Comparison of ENCODE assay signal across 8 cellular contexts in genomic region chr1:205121660-205122488, GRCh38. TPM values are rescaled to one million over a fixed set of nuclear protein-coding genes. Genes with fewer than 3 reads are reported as not detected.
DNase-seq lines count a peak whose midpoint lies in the region; ATAC-seq and TF ChIP-seq lines count a peak whose summit lies in the region.

TSS of gene RBBP5 (minus strand) at chr1:205121978. CDS start at chr1:205121873, 105 bp downstream.

- peak; percentile 98 for DNase-seq in Karpas-422
- peak; percentile 97 for DNase-seq in RKO (ENCODE audit: low spot score)
- DNase-seq in activated T-helper 1 cell treated with anti-CD3 and anti-CD28 coated beads, Interleukin-12 subunit alpha, Interleukin-12 subunit beta, Interleukin-2, Interleukin-4 antibody, amounts not matched to agents 30 ng/mL and 10 ng/mL and 1 ng/mL, durations not matched to agents 14 hours and 24 hours and 36 hours (ENCODE audit: low spot score), result peak; percentile 92
- peak; percentile 99 for DNase-seq in fibroblast of gingiva (ENCODE audit: low read depth)
- DNase-seq in naive thymus-derived CD4-positive, alpha-beta T cell, result peak; percentile 87 to 97 (median 93)
- peak; percentile 89 to 99 (median 93) for DNase-seq in stimulated activated naive CD4-positive, alpha-beta T cell (lab: John Stamatoyannopoulos, UW)

- TF ChIP-seq CTCF in DOHH2 (IDR thresholded peaks at IDR 0.05; ENCODE audit: low read depth, low read length, poor library complexity, severe bottlenecking), result peak; percentile 88

- POLR2A ChIA-PET in naive thymus-derived CD4-positive, alpha-beta T cell (lab: Charles Lee), result interaction anchor here (0.6 to 2.4 kb wide), 12 partner anchors 9 to 691 kb away, joined by 3 to 11 read pairs (median 4); partner anchors contain the start of genes DSTYK, ELK4 and SLC41A1

- peaks cover 13% of the 10 kb centered on the region for H3K36me3 Mint-ChIP-seq in activated T-helper 1 cell treated with anti-CD3 and anti-CD28 coated beads, Interleukin-12 subunit alpha, Interleukin-12 subunit beta, Interleukin-2, Interleukin-4 antibody, amounts not matched to agents 30 ng/mL and 10 ng/mL and 1 ng/mL, durations not matched to agents 14 hours and 24 hours and 36 hours (ENCODE audit: low read depth)
- peaks cover 0 to 12% (median 5%) of the 10 kb centered on the region in 5 donors for H3K36me3 Mint-ChIP-seq in naive thymus-derived CD4-positive, alpha-beta T cell

- H3K9me2 ChIP-seq in DOHH2 (replicated peaks; ENCODE audit: control insufficient read depth, low read length), result no peaks in the 10 kb centered on the region
- no peaks in the 10 kb centered on the region for H3K9me2 ChIP-seq in Karpas-422 (replicated peaks; ENCODE audit: insufficient read depth, low read length)

- H3K9me3 ChIP-seq in DOHH2 (ENCODE audit: control insufficient read depth, insufficient read depth, low read length), result no peaks in the 10 kb centered on the region
- H3K9me3 ChIP-seq in Karpas-422 (ENCODE audit: low read length), result no peaks in the 10 kb centered on the region
- no peaks in the 10 kb centered on the region for H3K9me3 ChIP-seq in naive thymus-derived CD4-positive, alpha-beta T cell (ENCODE audit: control insufficient read depth in 2 of 3, low read length in 3 of 3)

- peaks cover 39% of the 10 kb centered on the region for H3K4me1 Mint-ChIP-seq in activated T-helper 1 cell treated with anti-CD3 and anti-CD28 coated beads, Interleukin-12 subunit alpha, Interleukin-12 subunit beta, Interleukin-2, Interleukin-4 antibody, amounts not matched to agents 30 ng/mL and 10 ng/mL and 1 ng/mL, durations not matched to agents 14 hours and 24 hours and 36 hours (ENCODE audit: low read depth)
- peaks cover 30 to 56% (median 51%) of the 10 kb centered on the region in 7 donors for H3K4me1 Mint-ChIP-seq in naive thymus-derived CD4-positive, alpha-beta T cell

- intact Hi-C loops in activated T-helper 1 cell treated with anti-CD3 and anti-CD28 coated beads, Interleukin-12 subunit alpha, Interleukin-12 subunit beta, Interleukin-2, Interleukin-4 antibody, amounts not matched to agents 30 ng/mL and 10 ng/mL and 1 ng/mL, durations not matched to agents 14 hours and 24 hours and 36 hours (cut with micrococcal nuclease), result loop anchor here (1.0 to 10.0 kb wide), 8 partner anchors 19 to 607 kb away; partner anchors contain the start of genes DSTYK and MDM4
- intact Hi-C loops in naive thymus-derived CD4-positive, alpha-beta T cell (cut with micrococcal nuclease), result loop anchor here (1.0 to 10.0 kb wide), 16 partner anchors 19 to 1327 kb away; partner anchors contain the start of genes DSTYK (in 2 of the 2), ELK4 (in 1 of the 2), MDM4 (in 1 of the 2) and NUAK2 (in 1 of the 2)

- H3K27ac Mint-ChIP-seq in activated T-helper 1 cell treated with anti-CD3 and anti-CD28 coated beads, Interleukin-12 subunit alpha, Interleukin-12 subunit beta, Interleukin-2, Interleukin-4 antibody, amounts not matched to agents 30 ng/mL and 10 ng/mL and 1 ng/mL, durations not matched to agents 14 hours and 24 hours and 36 hours, result peak within 1 kb of the TSS; percentile 98
- peak within 1 kb of the TSS; percentile 98 to 100 (median 99) for H3K27ac Mint-ChIP-seq in naive thymus-derived CD4-positive, alpha-beta T cell

- peak within 1 kb of the TSS; percentile 90 for H3K9ac ChIP-seq in Karpas-422 (ENCODE audit: low read length)

- peak within 1 kb of the TSS; percentile 98 for H3K4me3 Mint-ChIP-seq in activated T-helper 1 cell treated with anti-CD3 and anti-CD28 coated beads, Interleukin-12 subunit alpha, Interleukin-12 subunit beta, Interleukin-2, Interleukin-4 antibody, amounts not matched to agents 30 ng/mL and 10 ng/mL and 1 ng/mL, durations not matched to agents 14 hours and 24 hours and 36 hours
- H3K4me3 Mint-ChIP-seq in naive thymus-derived CD4-positive, alpha-beta T cell, result peak within 1 kb of the TSS; percentile 89 to 99 (median 96)

- H3K27me3 Mint-ChIP-seq in activated T-helper 1 cell treated with anti-CD3 and anti-CD28 coated beads, Interleukin-12 subunit alpha, Interleukin-12 subunit beta, Interleukin-2, Interleukin-4 antibody, amounts not matched to agents 30 ng/mL and 10 ng/mL and 1 ng/mL, durations not matched to agents 14 hours and 24 hours and 36 hours (ENCODE audit: insufficient read depth), result no peaks in the 10 kb centered on the region
- H3K27me3 Mint-ChIP-seq in naive thymus-derived CD4-positive, alpha-beta T cell, result no peaks in the 10 kb centered on the region

- H4K20me1 ChIP-seq in DOHH2 (ENCODE audit: control insufficient read depth, insufficient read depth, low read depth, low read length), result peaks cover 2% of the 10 kb centered on the region; the same call in 1 of the 2 replicates
- peaks cover 15% of the 10 kb centered on the region; the same call in 1 of the 2 replicates for H4K20me1 ChIP-seq in Karpas-422 (ENCODE audit: insufficient read depth, low read depth, low read length)

- no peaks in the 10 kb centered on the region for H3K9me3 Mint-ChIP-seq in activated T-helper 1 cell treated with anti-CD3 and anti-CD28 coated beads, Interleukin-12 subunit alpha, Interleukin-12 subunit beta, Interleukin-2, Interleukin-4 antibody, amounts not matched to agents 30 ng/mL and 10 ng/mL and 1 ng/mL, durations not matched to agents 14 hours and 24 hours and 36 hours
- H3K9me3 Mint-ChIP-seq in naive thymus-derived CD4-positive, alpha-beta T cell, result peaks cover 0 to 2% (median 0%) of the 10 kb centered on the region in 11 donors

- H3K4me2 ChIP-seq in DOHH2 (ENCODE audit: low read length), result peak within 1 kb of the TSS; percentile 79
- peak within 1 kb of the TSS; percentile 93 for H3K4me2 ChIP-seq in Karpas-422 (ENCODE audit: low read depth, low read length, poor library complexity, severe bottlenecking)

- CTCF ChIA-PET in naive thymus-derived CD4-positive, alpha-beta T cell (lab: Charles Lee), result interaction anchor here (0.6 to 3.5 kb wide), 10 partner anchors 10 to 363 kb away, joined by 3 to 28 read pairs (median 3); no protein-coding TSS in a partner anchor

- H3K27me3 ChIP-seq in DOHH2 (ENCODE audit: control insufficient read depth, low read length), result no peaks in the 10 kb centered on the region
- no peaks in the 10 kb centered on the region for H3K27me3 ChIP-seq in Karpas-422 (ENCODE audit: low read length)
- H3K27me3 ChIP-seq in naive thymus-derived CD4-positive, alpha-beta T cell (ENCODE audit: control insufficient read depth in 2 of 2, insufficient read depth in 2 of 2, low read length in 2 of 2), result no peaks in the 10 kb centered on the region

- peaks cover 22% of the 10 kb centered on the region for H3K36me3 ChIP-seq in DOHH2 (ENCODE audit: control insufficient read depth, low read length)
- H3K36me3 ChIP-seq in Karpas-422 (ENCODE audit: insufficient read depth, low read length), result 0 out of 2 replicates have a peak, but pooled peaks cover 7% of the 10 kb centered on the region
- H3K36me3 ChIP-seq in naive thymus-derived CD4-positive, alpha-beta T cell (ENCODE audit: control insufficient read depth in 2 of 3, insufficient read depth in 3 of 3, low read length in 3 of 3), result peaks cover 0 to 5% (median 0%) of the 10 kb centered on the region in 3 experiments

- H3K4me3 ChIP-seq in DOHH2 (ENCODE audit: low read length) (peak within 1 kb of the TSS; percentile 92), Karpas-422 (ENCODE audit: low read length) (peak within 1 kb of the TSS; percentile 93)
- H3K4me3 ChIP-seq in naive thymus-derived CD4-positive, alpha-beta T cell (ENCODE audit: low read length), result peak within 1 kb of the TSS; percentile 89

- H3K4me1 ChIP-seq in DOHH2 (ENCODE audit: control insufficient read depth, low read length) (peaks cover 45% of the 10 kb centered on the region), Karpas-422 (ENCODE audit: low read length) (peaks cover 38% of the 10 kb centered on the region)
- peaks cover 18 to 24% of the 10 kb centered on the region in 2 donors for H3K4me1 ChIP-seq in naive thymus-derived CD4-positive, alpha-beta T cell (ENCODE audit: control insufficient read depth in 2 of 2, insufficient read depth in 2 of 2, low read length in 2 of 2)

- H3F3A ChIP-seq in DOHH2 (ENCODE audit: control insufficient read depth, insufficient read depth), result no peaks in the 10 kb centered on the region

- peak within 1 kb of the TSS; percentile 69 for H3K27ac ChIP-seq in DOHH2 (ENCODE audit: low read depth, low read length)
- peak within 1 kb of the TSS; percentile 87 for H3K27ac ChIP-seq in Karpas-422 (ENCODE audit: low read length)
- peak within 1 kb of the TSS; percentile 86 for H3K27ac ChIP-seq in naive thymus-derived CD4-positive, alpha-beta T cell (ENCODE audit: low read depth, low read length)

- H2AFZ ChIP-seq in Karpas-422 (ENCODE audit: low read length), result peak within 1 kb of the TSS; percentile 99

- ATAC-seq in GM21786 (IDR thresholded peaks at IDR 0.05; ENCODE audit: unreplicated experiment), result peak; percentile 94
- peak; percentile 98 for ATAC-seq in naive thymus-derived CD4-positive, alpha-beta T cell

- H3K79me2 ChIP-seq in DOHH2 (ENCODE audit: control insufficient read depth, low read length) (peaks cover 46% of the 10 kb centered on the region), Karpas-422 (ENCODE audit: low read length) (peaks cover 43% of the 10 kb centered on the region)

RNA-seq across cellular contexts. Expression of gene RBBP5, which starts in this region (rescaled TPM):
- total RNA-seq in Karpas-422 (2014; rRNA removed; shearing (Covaris generic); ENCODE audit: low replicate concordance), result 15.2 and 15.8 TPM in 2 replicates
- total RNA-seq in activated T-helper 1 cell treated with anti-CD3 and anti-CD28 coated beads, Interleukin-12 subunit alpha, Interleukin-12 subunit beta, Interleukin-2, Interleukin-4 antibody, amounts not matched to agents 30 ng/mL and 10 ng/mL and 1 ng/mL, durations not matched to agents 14 hours and 24 hours and 36 hours, result 21.5 and 24.7 TPM in 2 replicates
- total RNA-seq in naive thymus-derived CD4-positive, alpha-beta T cell, result 10 to 100 TPM; 11.0 to 31.5 (median 21.0) TPM
- polyA plus RNA-seq in naive thymus-derived CD4-positive, alpha-beta T cell, result 10 to 100 TPM; 21.1 to 24.0 TPM

Comparison
In these comparisons a context has a peak if more than half of its experiments do, and no peak if none do; other contexts are left out.
1. Peak in every context shown above with its lines: DNase-seq, ATAC-seq, H3K4me3 ChIP-seq and H3K27ac ChIP-seq.